In the genomic region with DNA sequence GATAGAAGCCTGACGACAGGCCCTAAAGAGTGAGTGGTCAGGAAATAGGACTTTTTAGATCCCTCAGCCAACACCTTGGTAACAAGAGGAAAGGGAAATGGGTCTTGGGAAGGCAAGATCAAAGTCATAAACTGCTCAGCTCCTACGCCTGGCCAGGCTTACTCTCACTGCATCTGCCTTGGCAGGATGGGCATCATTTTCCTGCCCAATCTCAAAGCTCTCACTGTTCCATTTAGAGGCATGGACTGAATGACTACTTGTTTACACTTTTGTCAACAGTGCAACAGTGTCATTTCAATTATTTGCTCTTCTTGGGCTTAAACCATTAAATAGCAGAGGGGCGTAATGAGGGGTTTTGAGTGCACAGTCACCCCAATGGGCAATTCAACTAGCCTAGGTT, we compare ENCODE assay signal across 17 cellular contexts.
DNase-seq lines count a peak whose midpoint lies in the region; ATAC-seq, FAIRE-seq and TF ChIP-seq lines count a peak whose summit lies in the region.
"Had no signal": no experiment of that assay in that cellular context is flagged by ENCODE, and none has a peak within 500 bp of the region (broad histone marks: within the 10 kb centered on the region; RNA-seq: fewer than 3 reads in every experiment).

No MANE protein-coding gene starts in this region.

- no peaks in the 10 kb centered on the region for H3K27me3 ChIP-seq in layer of hippocampus (ENCODE audit: control insufficient read depth, insufficient read depth, low read length)
- H3K27me3 ChIP-seq: SJSA1 had no signal

- DNase-seq in anterior cingulate cortex (lab: John Stamatoyannopoulos, UW): peak in 30 of 58 donors; percentile 3 to 60 (median 26)
- DNase-seq in superior temporal gyrus (ENCODE audit: extremely low spot score): peak; percentile 81
- no peak for DNase-seq in GM12891 (ENCODE audit: insufficient read length, low spot score)
- no peak for DNase-seq in activated CD8-positive, alpha-beta T cell treated with anti-CD3 and anti-CD28 coated beads, Interleukin-2, amount 10 ng/mL, durations not matched to agents 7 days and 5 days
- DNase-seq: ACHN, DMS79, KG1, MV-4-11, NCI-H187, NCI-H446, NCI-H82 had no signal

- no peak for ATAC-seq in GM19395 (IDR thresholded peaks at IDR 0.05; ENCODE audit: unreplicated experiment)
- no peak for ATAC-seq in activated CD8-positive, alpha-beta T cell treated with anti-CD3 and anti-CD28 coated beads, Interleukin-2, amount 10 ng/mL, durations not matched to agents 7 days and 5 days
- ATAC-seq: HepG2 had no signal

- H3K27me3 Mint-ChIP-seq in dendritic cell treated with granulocyte-macrophage colony-stimulating factor and Interleukin-4, amounts not matched to agents 40 ng/mL and 50 ng/mL, for 4 days: no peaks in the 10 kb centered on the region
- no peaks in the 10 kb centered on the region for H3K27me3 Mint-ChIP-seq in activated CD8-positive, alpha-beta T cell treated with anti-CD3 and anti-CD28 coated beads, Interleukin-2, amount 10 ng/mL, durations not matched to agents 7 days and 5 days (ENCODE audit: low read depth)

- H3K4me3 Mint-ChIP-seq in dendritic cell treated with granulocyte-macrophage colony-stimulating factor and Interleukin-4, amounts not matched to agents 40 ng/mL and 50 ng/mL, for 4 days: no peak overlapping the region
- H3K4me3 Mint-ChIP-seq in activated CD8-positive, alpha-beta T cell treated with anti-CD3 and anti-CD28 coated beads, Interleukin-2, amount 10 ng/mL, durations not matched to agents 7 days and 5 days: no peak overlapping the region
- H3K4me3 Mint-ChIP-seq: CD14-positive monocyte had no signal

- intact Hi-C loops in dendritic cell treated with granulocyte-macrophage colony-stimulating factor and Interleukin-4, amounts not matched to agents 40 ng/mL and 50 ng/mL, for 4 days (cut with micrococcal nuclease): no loop called here

- H3K4me1 Mint-ChIP-seq in dendritic cell treated with granulocyte-macrophage colony-stimulating factor and Interleukin-4, amounts not matched to agents 40 ng/mL and 50 ng/mL, for 4 days (ENCODE audit: low read depth): peaks cover 26% of the 10 kb centered on the region
- no peaks in the 10 kb centered on the region for H3K4me1 Mint-ChIP-seq in activated CD8-positive, alpha-beta T cell treated with anti-CD3 and anti-CD28 coated beads, Interleukin-2, amount 10 ng/mL, durations not matched to agents 7 days and 5 days (ENCODE audit: low read depth)

- no peak for TF ChIP-seq POLR2A in GM12891 (IDR thresholded peaks at IDR 0.05; ENCODE audit: low read depth, low read length)

- H3K9me3 Mint-ChIP-seq in dendritic cell treated with granulocyte-macrophage colony-stimulating factor and Interleukin-4, amounts not matched to agents 40 ng/mL and 50 ng/mL, for 4 days: no peaks in the 10 kb centered on the region
- H3K9me3 Mint-ChIP-seq in activated CD8-positive, alpha-beta T cell treated with anti-CD3 and anti-CD28 coated beads, Interleukin-2, amount 10 ng/mL, durations not matched to agents 7 days and 5 days (ENCODE audit: insufficient read depth): no peaks in the 10 kb centered on the region

- FAIRE-seq in GM12891 (lab: Jason Lieb, UNC): no peak
- FAIRE-seq: HepG2 had no signal

- CTCF ChIA-PET in activated CD8-positive, alpha-beta T cell treated with anti-CD3 and anti-CD28 coated beads, Interleukin-2, amount 10 ng/mL, durations not matched to agents 7 days and 5 days (lab: Charles Lee): no interaction called here

- no peaks in the 10 kb centered on the region for H3K36me3 Mint-ChIP-seq in dendritic cell treated with granulocyte-macrophage colony-stimulating factor and Interleukin-4, amounts not matched to agents 40 ng/mL and 50 ng/mL, for 4 days (ENCODE audit: low read depth)
- no peaks in the 10 kb centered on the region for H3K36me3 Mint-ChIP-seq in activated CD8-positive, alpha-beta T cell treated with anti-CD3 and anti-CD28 coated beads, Interleukin-2, amount 10 ng/mL, durations not matched to agents 7 days and 5 days (ENCODE audit: low read depth)

- H3K27ac ChIP-seq in layer of hippocampus (ENCODE audit: low read depth, low read length): peak overlapping the region; percentile 58
- H3K27ac ChIP-seq: SJSA1 had no signal

- H3K27ac Mint-ChIP-seq in dendritic cell treated with granulocyte-macrophage colony-stimulating factor and Interleukin-4, amounts not matched to agents 40 ng/mL and 50 ng/mL, for 4 days: peak overlapping the region; percentile 5
- H3K27ac Mint-ChIP-seq in activated CD8-positive, alpha-beta T cell treated with anti-CD3 and anti-CD28 coated beads, Interleukin-2, amount 10 ng/mL, durations not matched to agents 7 days and 5 days: no peak overlapping the region

- POLR2A ChIA-PET in activated CD8-positive, alpha-beta T cell treated with anti-CD3 and anti-CD28 coated beads, Interleukin-2, amount 10 ng/mL, durations not matched to agents 7 days and 5 days (lab: Charles Lee): no interaction called here

TF ChIP-seq in GM12891, 5 proteins besides CTCF, POLR2A, EP300 and RAD21:
- no peak for TF ChIP-seq TAF1 (IDR thresholded peaks at IDR 0.05; ENCODE audit: low read depth, low read length)
- TF ChIP-seq POU2F2 (IDR thresholded peaks at IDR 0.05; ENCODE audit: low read depth, low read length): no peak
- no peak for TF ChIP-seq SPI1 (IDR thresholded peaks at IDR 0.05; ENCODE audit: low read depth, low read length)
- TF ChIP-seq POLR2AphosphoS5 (IDR thresholded peaks at IDR 0.05; ENCODE audit: low read depth, low read length): no peak
- no peak for TF ChIP-seq PAX5 (IDR thresholded peaks at IDR 0.05; ENCODE audit: insufficient read depth, low read length, severe bottlenecking)
TF ChIP-seq in GM12891: peak in this region for 0.

Comparison
In these comparisons a context has a peak if more than half of its experiments do, and no peak if none do; other contexts are left out.
1. DNase-seq: peak in anterior cingulate cortex (30 of 58) and superior temporal gyrus (single experiment); none in GM12891 (single experiment) and activated CD8-positive, alpha-beta T cell treated with anti-CD3 and anti-CD28 coated beads, Interleukin-2, amount 10 ng/mL, durations not matched to agents 7 days and 5 days (single experiment).